ENCODE assay signal across 19 cellular contexts in the genomic region with DNA sequence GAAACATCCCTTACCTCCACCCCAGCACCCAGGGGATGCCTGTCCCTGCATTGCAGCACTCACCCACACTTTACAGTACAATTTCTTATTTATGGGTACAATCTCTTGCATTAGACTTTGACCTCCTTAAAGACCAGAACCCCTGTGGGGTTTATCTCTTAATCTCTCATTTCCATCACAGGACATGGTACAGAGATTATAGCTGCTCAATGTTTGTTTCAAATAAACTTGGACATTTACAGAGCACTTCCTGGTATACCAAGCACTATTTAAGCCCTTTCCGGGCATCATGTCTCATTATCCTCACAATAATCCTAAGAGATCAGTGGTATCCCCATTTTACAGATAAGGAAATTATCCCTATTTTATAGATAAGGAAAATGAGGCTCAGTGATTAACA. TPM values are rescaled to one million over a fixed set of nuclear protein-coding genes. Genes with fewer than 3 reads are reported as not detected.
"Had no signal": no experiment of that assay in that cellular context is flagged by ENCODE, and none has a peak within 500 bp of the region (broad histone marks: within the 10 kb centered on the region; RNA-seq: fewer than 3 reads in every experiment).

No MANE protein-coding gene starts in this region.

- H3K27me3 ChIP-seq: heart right ventricle, pancreas, right atrium auricular region, sigmoid colon had no signal

- H3K4me3 ChIP-seq: heart right ventricle, left ventricle myocardium inferior, lower lobe of right lung, pancreas, right atrium auricular region, sigmoid colon, skin epidermis had no signal

- ATAC-seq: esophagus mucosa had no signal

- FAIRE-seq: endometrium, frontal cortex, keratinocyte, pancreas, urothelium cell line had no signal

- H3K36me3 ChIP-seq: heart right ventricle, left ventricle myocardium inferior, lower lobe of right lung, pancreas, right atrium auricular region, sigmoid colon had no signal

- H3K4me1 ChIP-seq: lower lobe of right lung, pancreas, sigmoid colon had no signal

- H3K9me3 ChIP-seq: heart right ventricle, left ventricle myocardium inferior, lower lobe of right lung, pancreas, right atrium auricular region, sigmoid colon had no signal

- H3K27ac ChIP-seq: lower lobe of right lung, right atrium auricular region, sigmoid colon, skin epidermis had no signal

- DNase-seq: cortex of kidney; effector memory CD4-positive, alpha-beta T cell; heart right ventricle; left ventricle myocardium inferior; lower lobe of right lung; naive B cell; occipital lobe; pancreas; sigmoid colon; stimulated activated CD4-positive, alpha-beta T cell treated with anti-CD3 and anti-CD28 coated beads, Interleukin-12 subunit alpha, Interleukin-12 subunit beta, amount 100 ng/mL, for 4 hours; stimulated activated naive CD4-positive, alpha-beta T cell treated with Interleukin-2 at 50 U/mL for 16 hours had no signal

RNA-seq across cellular contexts. Expression of gene FYB2, which starts 31.9 kb away (rescaled TPM):
- total RNA-seq: fibroblast of lung, sigmoid colon had no signal
